In genomic region chr2:172863341-172863740, GRCh38 we compare ENCODE assay signal across 15 cellular contexts.
DNase-seq lines count a peak whose midpoint lies in the region; ATAC-seq and TF ChIP-seq lines count a peak whose summit lies in the region.
"Had no signal": no experiment of that assay in that cellular context is flagged by ENCODE, and none has a peak within 500 bp of the region (broad histone marks: within the 10 kb centered on the region; RNA-seq: fewer than 3 reads in every experiment).

No MANE protein-coding gene starts in this region.

- peak overlapping the region in 3 of 5 donors; percentile 24 to 81 (median 29) for H3K27ac ChIP-seq in adrenal gland
- H3K27ac ChIP-seq: GM23248 had no signal

- in situ Hi-C loops in SK-MEL-5 (cut with HindIII; ENCODE audit: low pct_unique_long_range_greater_than_20kb, low sequenced_read_pairs), result no loop called here

- peak overlapping the region in 1 of 4 donors; percentile 27 for H3K4me3 ChIP-seq in adrenal gland
- H3K4me3 ChIP-seq: GM23248 had no signal

- no peak for ATAC-seq in activated CD4-positive, CD25-positive, alpha-beta regulatory T cell treated with anti-CD3 and anti-CD28 coated beads, Interleukin-2, amount 50 U/mL, for 24 hours

- H3K9me3 ChIP-seq in adrenal gland (replicated peaks in 1 of 3), result no peaks in the 10 kb centered on the region

- 11 to 16% (median 13%) methylated on average over 2 of the region's 2 CpGs for WGBS in adrenal gland, 4 donors

- no peak for TF ChIP-seq POLR2A in adrenal gland (IDR thresholded peaks at IDR 0.05)

- no peaks in the 10 kb centered on the region for H3K36me3 ChIP-seq in adrenal gland (replicated peaks in 1 of 2)

- peaks cover 34 to 64% of the 10 kb centered on the region in 2 donors for H3K4me1 ChIP-seq in adrenal gland (replicated peaks in 1 of 2)

- TF ChIP-seq CTCF in adrenal gland (IDR thresholded peaks at IDR 0.05), result no peak

- peak; percentile 26 for DNase-seq in SK-MEL-5 (ENCODE audit: low read depth, low spot score)
- no peak for DNase-seq in adrenal gland
- peak; percentile 55 for DNase-seq in fibroblast of peridontal ligament (ENCODE audit: extremely low read depth)
- DNase-seq in lung microvascular endothelial cell (ENCODE audit: low read depth in 2 of 2), result peak; percentile 14 to 56
- DNase-seq in MV-4-11 (lab: John Stamatoyannopoulos, UW), result no peak
- DNase-seq: Calu3; CD4-positive, alpha-beta memory T cell; COR-L47; DMS53; DMS79 treated with DMSO at 0.1 percent for 48 hours; GF-D8; GM23248; H7; HCEC 1CT had no signal

- intact Hi-C loops in adrenal gland (cut with DNase I), result loop anchor here in 1 of 2 donors (10.0 kb wide), 1 partner anchor 49 kb away; no protein-coding TSS in a partner anchor

- H3K27me3 ChIP-seq in adrenal gland, result no peaks in the 10 kb centered on the region

Comparison
In these comparisons a context has a peak if more than half of its experiments do, and no peak if none do; other contexts are left out.
1. DNase-seq: peak in SK-MEL-5 (single experiment), fibroblast of peridontal ligament (single experiment) and lung microvascular endothelial cell (2 of 2); none in adrenal gland (0 of 7) and MV-4-11 (single experiment).